ENCODE assay signal across 4 cellular contexts in genomic region chrX:111329370-111329769, GRCh38.
TF ChIP-seq lines count a peak whose summit lies in the region.

No MANE protein-coding gene starts in this region.

TF ChIP-seq in SK-N-SH treated with all-trans-retinoic acid at 6 μM for 48 hours, 23 proteins besides CTCF, POLR2A, EP300 and RAD21:
- TF ChIP-seq ZFP3 (CRISPR knock-in tag; IDR thresholded peaks at IDR 0.05) (0 out of 2 replicates have a peak, but pooled peaks have one; percentile 52), ISL1 (CRISPR knock-in tag; IDR thresholded peaks at IDR 0.05) (no peak), ZC3H10 (CRISPR knock-in tag; IDR thresholded peaks at IDR 0.05) (no peak), BACH2 (CRISPR knock-in tag; IDR thresholded peaks at IDR 0.05; ENCODE audit: borderline replicate concordance) (no peak)

TF ChIP-seq in SK-N-SH, 30 proteins besides CTCF, POLR2A, EP300 and RAD21 (continues in another document):
- TF ChIP-seq MEF2A (IDR thresholded peaks at IDR 0.05; ENCODE audit: borderline replicate concordance, low read depth) (no peak), RFX5 (IDR thresholded peaks at IDR 0.05; ENCODE audit: low read length) (no peak), USF2 (IDR thresholded peaks at IDR 0.05; ENCODE audit: borderline replicate concordance, low read depth, low read length) (no peak), TAF1 (IDR thresholded peaks at IDR 0.05; ENCODE audit: borderline replicate concordance, low read depth, low read length) (no peak), RXRA (IDR thresholded peaks at IDR 0.05; ENCODE audit: borderline replicate concordance, low read depth) (no peak), RCOR1 (IDR thresholded peaks at IDR 0.05; ENCODE audit: low read length) (no peak), TCF12 (IDR thresholded peaks at IDR 0.05) (no peak), ZBTB33 (IDR thresholded peaks at IDR 0.05; ENCODE audit: borderline replicate concordance, low read depth) (no peak), NFIC (IDR thresholded peaks at IDR 0.05; ENCODE audit: borderline replicate concordance) (no peak)
- TF ChIP-seq, protein P1, sequence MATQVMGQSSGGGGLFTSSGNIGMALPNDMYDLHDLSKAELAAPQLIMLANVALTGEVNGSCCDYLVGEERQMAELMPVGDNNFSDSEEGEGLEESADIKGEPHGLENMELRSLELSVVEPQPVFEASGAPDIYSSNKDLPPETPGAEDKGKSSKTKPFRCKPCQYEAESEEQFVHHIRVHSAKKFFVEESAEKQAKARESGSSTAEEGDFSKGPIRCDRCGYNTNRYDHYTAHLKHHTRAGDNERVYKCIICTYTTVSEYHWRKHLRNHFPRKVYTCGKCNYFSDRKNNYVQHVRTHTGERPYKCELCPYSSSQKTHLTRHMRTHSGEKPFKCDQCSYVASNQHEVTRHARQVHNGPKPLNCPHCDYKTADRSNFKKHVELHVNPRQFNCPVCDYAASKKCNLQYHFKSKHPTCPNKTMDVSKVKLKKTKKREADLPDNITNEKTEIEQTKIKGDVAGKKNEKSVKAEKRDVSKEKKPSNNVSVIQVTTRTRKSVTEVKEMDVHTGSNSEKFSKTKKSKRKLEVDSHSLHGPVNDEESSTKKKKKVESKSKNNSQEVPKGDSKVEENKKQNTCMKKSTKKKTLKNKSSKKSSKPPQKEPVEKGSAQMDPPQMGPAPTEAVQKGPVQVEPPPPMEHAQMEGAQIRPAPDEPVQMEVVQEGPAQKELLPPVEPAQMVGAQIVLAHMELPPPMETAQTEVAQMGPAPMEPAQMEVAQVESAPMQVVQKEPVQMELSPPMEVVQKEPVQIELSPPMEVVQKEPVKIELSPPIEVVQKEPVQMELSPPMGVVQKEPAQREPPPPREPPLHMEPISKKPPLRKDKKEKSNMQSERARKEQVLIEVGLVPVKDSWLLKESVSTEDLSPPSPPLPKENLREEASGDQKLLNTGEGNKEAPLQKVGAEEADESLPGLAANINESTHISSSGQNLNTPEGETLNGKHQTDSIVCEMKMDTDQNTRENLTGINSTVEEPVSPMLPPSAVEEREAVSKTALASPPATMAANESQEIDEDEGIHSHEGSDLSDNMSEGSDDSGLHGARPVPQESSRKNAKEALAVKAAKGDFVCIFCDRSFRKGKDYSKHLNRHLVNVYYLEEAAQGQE (IDR thresholded peaks at IDR 0.05; ENCODE audit: low read depth, low read length), result no peak

TF ChIP-seq in A549, 52 proteins besides CTCF, POLR2A, EP300 and RAD21:
- TF ChIP-seq, protein P1 (IDR thresholded peaks at IDR 0.05), result no peak
- TF ChIP-seq ZFP36 (IDR thresholded peaks at IDR 0.05; ENCODE audit: borderline replicate concordance, partially characterized antibody) (no peak), KDM1A (IDR thresholded peaks at IDR 0.05; ENCODE audit: low read depth) (no peak), ATOH8 (CRISPR knock-in tag; IDR thresholded peaks at IDR 0.05; ENCODE audit: low read depth) (no peak), EHF (CRISPR knock-in tag; IDR thresholded peaks at IDR 0.05) (no peak), BHLHE40 (IDR thresholded peaks at IDR 0.05; ENCODE audit: low read depth, low read length) (no peak), MAZ (IDR thresholded peaks at IDR 0.05; ENCODE audit: borderline replicate concordance, low read depth, low read length) (no peak), ZC3H11A (IDR thresholded peaks at IDR 0.05) (no peak), HDAC2 (IDR thresholded peaks at IDR 0.05) (no peak), MAFK (IDR thresholded peaks at IDR 0.05; ENCODE audit: partially characterized antibody) (no peak), CBX2 (IDR thresholded peaks at IDR 0.05; ENCODE audit: borderline replicate concordance, low read depth) (no peak), MYC (IDR thresholded peaks at IDR 0.05; ENCODE audit: borderline replicate concordance, low read length) (no peak)

TF ChIP-seq in HEK293, 187 proteins besides CTCF, POLR2A, EP300 and RAD21:
- TF ChIP-seq ZNF280C (tag by site-specific recombination; IDR thresholded peaks at IDR 0.05) (no peak), KLF1 (tag by site-specific recombination; IDR thresholded peaks at IDR 0.05) (no peak), KLF17 (tag by site-specific recombination; IDR thresholded peaks at IDR 0.05) (no peak), ZFP3 (tag by site-specific recombination; IDR thresholded peaks at IDR 0.05; ENCODE audit: low read depth) (peak; percentile 57; the same call in 1 of the 2 replicates)
